21 cellular contexts compared by ENCODE assay signal in the genomic region with DNA sequence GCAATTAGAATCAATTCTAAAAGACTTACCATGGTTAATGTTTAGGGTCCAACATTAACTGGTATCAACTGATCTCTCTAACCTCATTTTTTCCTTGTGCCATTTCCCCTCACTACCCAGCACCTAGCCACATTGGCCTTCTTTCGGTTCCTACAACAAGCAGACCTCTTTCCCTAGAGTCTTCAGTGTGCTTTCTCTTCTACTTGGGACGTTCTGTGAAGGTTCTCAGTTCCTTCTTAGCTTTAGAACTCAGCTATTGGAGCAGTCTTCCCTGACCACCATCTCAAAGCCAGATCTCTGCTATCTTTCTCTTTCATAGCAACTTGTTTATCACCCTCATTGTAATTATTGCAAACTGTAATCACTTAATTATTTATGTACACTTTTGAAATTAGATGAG. TPM values are rescaled to one million over a fixed set of nuclear protein-coding genes. Genes with fewer than 3 reads are reported as not detected.
DNase-seq lines count a peak whose midpoint lies in the region; ATAC-seq lines count a peak whose summit lies in the region.
"Had no signal": no experiment of that assay in that cellular context is flagged by ENCODE, and none has a peak within 500 bp of the region (broad histone marks: within the 10 kb centered on the region; RNA-seq: fewer than 3 reads in every experiment).

No MANE protein-coding gene starts in this region.

- H3K4me3 ChIP-seq in MG63 = no peak overlapping the region
- H3K4me3 ChIP-seq: A549, stomach had no signal

- DNase-seq in HK-2 (ENCODE audit: unreplicated experiment) = no peak
- DNase-seq in kidney tubule cell (ENCODE audit: low spot score) = no peak
- DNase-seq in MG63 = no peak
- no peak for DNase-seq in stimulated activated naive CD8-positive, alpha-beta T cell treated with anti-CD3 and anti-CD28 coated beads, Interleukin-15, Interleukin-2, amounts not matched to agents 100 U/mL and 50 U/mL, for 24 hours
- DNase-seq: activated CD4-positive, alpha-beta T cell treated with anti-CD3 and anti-CD28 coated beads, Interleukin-2, amount 50 U/mL, for 1 hour; amniotic stem cell; CD4-positive, alpha-beta memory T cell; kidney; NCI-H2107; NK-92 treated with Interleukin-12 subunit alpha and Interleukin-12 subunit beta, amount 100 ng/mL, for 24 hours; SHP77; stomach; T-helper 9 cell had no signal

- H3K36me3 ChIP-seq in MG63 = no peaks in the 10 kb centered on the region
- H3K36me3 ChIP-seq: stomach had no signal

- no peaks in the 10 kb centered on the region; the same call in 1 of the 2 replicates for H3K9me3 ChIP-seq in MG63
- H3K9me3 ChIP-seq: A549, stomach had no signal

- H3K27me3 ChIP-seq in MG63 = peaks cover 14% of the 10 kb centered on the region
- H3K27me3 ChIP-seq: stomach had no signal

- ATAC-seq in GM18498 (IDR thresholded peaks at IDR 0.05; ENCODE audit: unreplicated experiment) (peak; percentile 86), GM19468 (IDR thresholded peaks at IDR 0.05; ENCODE audit: extremely low read depth, unreplicated experiment) (peak; percentile 56), HG02798 (IDR thresholded peaks at IDR 0.05; ENCODE audit: poor library complexity, unreplicated experiment) (peak; percentile 74), HG03457 (IDR thresholded peaks at IDR 0.05; ENCODE audit: unreplicated experiment) (peak; percentile 89)
- ATAC-seq in stimulated activated naive CD8-positive, alpha-beta T cell treated with anti-CD3 and anti-CD28 coated beads, Interleukin-15, Interleukin-2, amounts not matched to agents 100 U/mL and 50 U/mL, for 24 hours = no peak
- ATAC-seq: A549 had no signal

RNA-seq across cellular contexts. Expression of gene MINDY4B, which starts 31.5 kb away (rescaled TPM):
- not detected in 2 replicates for total RNA-seq in MG63 (2014; rRNA removed; shearing (Covaris generic); ENCODE audit: low replicate concordance)
- total RNA-seq: CD4-positive, alpha-beta memory T cell; kidney; mononuclear cell; osteocyte; skeletal muscle tissue; stomach had no signal

RNA-seq across cellular contexts. Expression of gene CLRN1, which starts 35.8 kb away (rescaled TPM):
- not detected in 2 replicates for total RNA-seq in MG63 (2014; rRNA removed; shearing (Covaris generic); ENCODE audit: low replicate concordance)
- total RNA-seq: CD4-positive, alpha-beta memory T cell; kidney; mononuclear cell; osteocyte; skeletal muscle tissue; stomach had no signal
